In genomic region chr2:152558174-152559091, GRCh38 we compare ENCODE assay signal across 12 cellular contexts.
A peak's percentile ranks its signal among the peaks of the same experiment; 100 is the strongest.
DNase-seq lines count a peak whose midpoint lies in the region; ATAC-seq and TF ChIP-seq lines count a peak whose summit lies in the region.
"Had no signal": no experiment of that assay in that cellular context is flagged by ENCODE, and none has a peak within 500 bp of the region (broad histone marks: within the 10 kb centered on the region; RNA-seq: fewer than 3 reads in every experiment).

No MANE protein-coding gene starts in this region.

- peak; percentile 14 for DNase-seq in NCI-H2107 treated with DMSO at 0.1 percent for 48 hours (lab: John Stamatoyannopoulos, UW; ENCODE audit: unreplicated experiment)
- no peak for DNase-seq in NCI-H2107 (lab: John Stamatoyannopoulos, UW)
- DNase-seq in NCI-H526 treated with DMSO at 0.1 percent for 48 hours (lab: John Stamatoyannopoulos, UW) = peak; percentile 66
- peak; percentile 89 for DNase-seq in fibroblast of the aortic adventitia (ENCODE audit: low read depth)
- DNase-seq in RPMI8226 = no peak
- DNase-seq in dermis blood vessel endothelial cell = no peak
- DNase-seq: 8988T, activated T-cell treated with anti-CD3 and anti-CD28 coated beads for 4 hours had no signal

- H3K4me3 ChIP-seq in fibroblast of the aortic adventitia (ENCODE audit: low read depth, low read length) = no peak overlapping the region
- H3K4me3 ChIP-seq: GM12878 had no signal

- no peak for ATAC-seq in HG03442 (IDR thresholded peaks at IDR 0.05; ENCODE audit: unreplicated experiment)
- ATAC-seq in HG02763 (IDR thresholded peaks at IDR 0.05; ENCODE audit: unreplicated experiment) = no peak
- ATAC-seq: GM12878, Right ventricle myocardium inferior had no signal

- no peak for TF ChIP-seq CTCF in fibroblast of the aortic adventitia (IDR thresholded peaks at IDR 0.05; ENCODE audit: insufficient read depth, low read length)

Comparison
In these comparisons a context has a peak if more than half of its experiments do, and no peak if none do; other contexts are left out.
1. DNase-seq: peak in NCI-H2107 treated with DMSO at 0.1 percent for 48 hours (single experiment), NCI-H526 treated with DMSO at 0.1 percent for 48 hours (single experiment) and fibroblast of the aortic adventitia (single experiment); none in NCI-H2107 (single experiment), RPMI8226 (single experiment) and dermis blood vessel endothelial cell (single experiment).